In the genomic region with DNA sequence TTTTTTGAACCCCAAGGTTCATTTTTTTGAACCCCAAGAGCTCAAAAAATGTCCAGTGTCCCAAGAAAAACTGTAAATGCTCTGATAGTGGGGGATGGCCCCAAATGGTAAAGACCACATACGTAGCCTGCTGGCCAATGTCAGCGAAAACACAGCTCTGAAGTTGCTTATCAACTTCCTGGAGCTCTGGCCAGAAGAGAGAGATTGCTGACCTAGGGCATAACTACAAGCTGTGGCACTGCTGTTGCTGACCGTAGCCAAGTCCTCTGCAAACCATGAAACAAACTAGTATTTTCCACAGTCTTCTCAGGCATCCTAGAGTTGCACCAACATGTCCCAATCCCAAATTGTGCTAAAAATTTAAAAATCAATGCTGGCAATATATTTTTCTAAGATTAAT, we compare ENCODE assay signal across 1 cellular context.
TF ChIP-seq lines count a peak whose summit lies in the region.

No MANE protein-coding gene starts in this region.

TF ChIP-seq in K562, 482 proteins besides CTCF, POLR2A, EP300 and RAD21 (continued from another document):
- TF ChIP-seq, protein P1, sequence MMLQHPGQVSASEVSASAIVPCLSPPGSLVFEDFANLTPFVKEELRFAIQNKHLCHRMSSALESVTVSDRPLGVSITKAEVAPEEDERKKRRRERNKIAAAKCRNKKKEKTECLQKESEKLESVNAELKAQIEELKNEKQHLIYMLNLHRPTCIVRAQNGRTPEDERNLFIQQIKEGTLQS (IDR thresholded peaks at IDR 0.05), result no peak
- TF ChIP-seq, protein P1 (CRISPR knock-in tag; conservative IDR thresholded peaks at IDR 0.05), result no peak
- TF ChIP-seq, protein P2, sequence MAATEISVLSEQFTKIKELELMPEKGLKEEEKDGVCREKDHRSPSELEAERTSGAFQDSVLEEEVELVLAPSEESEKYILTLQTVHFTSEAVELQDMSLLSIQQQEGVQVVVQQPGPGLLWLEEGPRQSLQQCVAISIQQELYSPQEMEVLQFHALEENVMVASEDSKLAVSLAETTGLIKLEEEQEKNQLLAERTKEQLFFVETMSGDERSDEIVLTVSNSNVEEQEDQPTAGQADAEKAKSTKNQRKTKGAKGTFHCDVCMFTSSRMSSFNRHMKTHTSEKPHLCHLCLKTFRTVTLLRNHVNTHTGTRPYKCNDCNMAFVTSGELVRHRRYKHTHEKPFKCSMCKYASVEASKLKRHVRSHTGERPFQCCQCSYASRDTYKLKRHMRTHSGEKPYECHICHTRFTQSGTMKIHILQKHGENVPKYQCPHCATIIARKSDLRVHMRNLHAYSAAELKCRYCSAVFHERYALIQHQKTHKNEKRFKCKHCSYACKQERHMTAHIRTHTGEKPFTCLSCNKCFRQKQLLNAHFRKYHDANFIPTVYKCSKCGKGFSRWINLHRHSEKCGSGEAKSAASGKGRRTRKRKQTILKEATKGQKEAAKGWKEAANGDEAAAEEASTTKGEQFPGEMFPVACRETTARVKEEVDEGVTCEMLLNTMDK (IDR thresholded peaks at IDR 0.05; ENCODE audit: borderline replicate concordance, insufficient read depth, low read depth, low read length, poor library complexity, severe bottlenecking), result no peak
- TF ChIP-seq ZFPM2 (CRISPR knock-in tag; IDR thresholded peaks at IDR 0.05) (no peak), NCOR1 (IDR thresholded peaks at IDR 0.05) (no peak), ZBTB8A (IDR thresholded peaks at IDR 0.05; ENCODE audit: partially characterized antibody) (no peak), HOMEZ (CRISPR knock-in tag; IDR thresholded peaks at IDR 0.05) (no peak), SMC3 (conservative IDR thresholded peaks at IDR 0.05; ENCODE audit: insufficient read depth, low read depth, low read length) (no peak), DNMT1 (IDR thresholded peaks at IDR 0.05) (no peak), CEBPB (tag; IDR thresholded peaks at IDR 0.05) (no peak), CTBP1 (IDR thresholded peaks at IDR 0.05; ENCODE audit: borderline replicate concordance) (no peak), MTA2 (IDR thresholded peaks at IDR 0.05; ENCODE audit: low read depth) (no peak), SOX6 (IDR thresholded peaks at IDR 0.05) (no peak)
- TF ChIP-seq, protein P3, sequence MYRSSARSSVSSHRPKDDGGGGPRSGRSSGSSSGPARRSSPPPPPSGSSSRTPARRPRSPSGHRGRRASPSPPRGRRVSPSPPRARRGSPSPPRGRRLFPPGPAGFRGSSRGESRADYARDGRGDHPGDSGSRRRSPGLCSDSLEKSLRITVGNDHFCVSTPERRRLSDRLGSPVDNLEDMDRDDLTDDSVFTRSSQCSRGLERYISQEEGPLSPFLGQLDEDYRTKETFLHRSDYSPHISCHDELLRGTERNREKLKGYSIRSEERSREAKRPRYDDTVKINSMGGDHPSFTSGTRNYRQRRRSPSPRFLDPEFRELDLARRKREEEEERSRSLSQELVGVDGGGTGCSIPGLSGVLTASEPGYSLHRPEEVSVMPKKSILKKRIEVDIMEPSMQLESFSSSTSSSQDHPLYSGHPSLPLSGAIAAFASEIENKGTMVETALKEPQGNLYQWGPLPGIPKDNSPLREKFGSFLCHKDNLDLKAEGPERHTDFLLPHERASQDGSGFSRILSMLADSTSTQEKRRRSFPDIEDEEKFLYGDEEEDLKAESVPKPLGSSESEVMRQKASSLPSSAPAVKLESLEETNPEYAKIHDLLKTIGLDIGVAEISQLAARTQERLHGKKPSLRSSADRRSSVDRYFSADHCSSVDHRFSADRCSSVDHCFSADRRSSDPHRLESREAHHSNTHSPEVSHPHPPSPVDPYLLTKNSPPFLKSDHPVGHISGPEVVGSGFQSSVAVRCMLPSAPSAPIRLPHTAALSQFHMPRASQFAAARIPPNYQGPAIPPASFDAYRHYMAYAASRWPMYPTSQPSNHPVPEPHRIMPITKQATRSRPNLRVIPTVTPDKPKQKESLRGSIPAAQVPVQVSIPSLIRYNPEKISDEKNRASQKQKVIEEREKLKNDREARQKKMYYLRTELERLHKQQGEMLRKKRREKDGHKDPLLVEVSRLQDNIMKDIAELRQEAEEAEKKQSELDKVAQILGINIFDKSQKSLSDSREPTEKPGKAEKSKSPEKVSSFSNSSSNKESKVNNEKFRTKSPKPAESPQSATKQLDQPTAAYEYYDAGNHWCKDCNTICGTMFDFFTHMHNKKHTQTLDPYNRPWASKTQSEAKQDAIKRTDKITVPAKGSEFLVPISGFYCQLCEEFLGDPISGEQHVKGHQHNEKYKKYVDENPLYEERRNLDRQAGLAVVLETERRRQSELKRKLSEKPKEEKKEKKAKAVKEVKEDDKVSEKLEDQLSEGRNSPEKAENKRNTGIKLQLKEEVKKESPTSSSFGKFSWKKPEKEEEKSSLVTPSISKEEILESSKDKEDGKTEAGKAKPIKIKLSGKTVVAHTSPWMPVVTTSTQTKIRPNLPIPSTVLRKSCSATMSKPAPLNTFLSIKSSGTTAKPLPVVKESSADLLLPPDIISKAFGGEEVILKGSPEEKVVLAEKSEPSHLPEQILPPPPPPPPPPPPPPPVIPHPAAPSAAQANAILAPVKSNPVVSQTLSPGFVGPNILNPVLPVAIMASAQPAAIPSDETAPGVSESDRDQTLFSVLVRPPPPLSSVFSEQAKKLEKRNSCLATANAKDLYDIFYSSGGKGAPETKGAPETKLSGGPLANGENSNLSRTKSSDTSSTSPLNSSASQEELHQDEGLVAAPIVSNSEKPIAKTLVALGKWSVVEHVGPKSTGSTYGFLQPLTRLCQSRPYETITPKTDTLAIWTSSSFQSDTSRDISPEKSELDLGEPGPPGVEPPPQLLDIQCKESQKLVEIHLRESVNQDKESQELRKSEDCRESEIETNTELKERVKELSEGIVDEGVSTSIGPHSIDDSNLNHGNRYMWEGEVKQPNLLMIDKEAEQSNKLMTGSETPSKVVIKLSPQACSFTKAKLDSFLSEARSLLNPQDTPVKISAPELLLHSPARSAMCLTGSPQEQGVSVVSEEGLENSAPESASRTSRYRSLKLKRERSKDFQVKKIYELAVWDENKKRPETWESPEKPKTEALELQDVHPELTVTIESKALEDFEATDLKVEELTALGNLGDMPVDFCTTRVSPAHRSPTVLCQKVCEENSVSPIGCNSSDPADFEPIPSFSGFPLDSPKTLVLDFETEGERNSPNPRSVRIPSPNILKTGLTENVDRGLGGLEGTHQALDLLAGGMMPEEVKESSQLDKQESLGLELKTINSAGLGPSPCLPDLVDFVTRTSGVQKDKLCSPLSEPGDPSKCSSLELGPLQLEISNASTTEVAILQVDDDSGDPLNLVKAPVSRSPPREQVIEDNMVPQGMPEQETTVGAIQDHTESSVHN (IDR thresholded peaks at IDR 0.05; ENCODE audit: borderline replicate concordance in 1 of 2, low read depth in 1 of 2), result no peak
- TF ChIP-seq, protein P4, sequence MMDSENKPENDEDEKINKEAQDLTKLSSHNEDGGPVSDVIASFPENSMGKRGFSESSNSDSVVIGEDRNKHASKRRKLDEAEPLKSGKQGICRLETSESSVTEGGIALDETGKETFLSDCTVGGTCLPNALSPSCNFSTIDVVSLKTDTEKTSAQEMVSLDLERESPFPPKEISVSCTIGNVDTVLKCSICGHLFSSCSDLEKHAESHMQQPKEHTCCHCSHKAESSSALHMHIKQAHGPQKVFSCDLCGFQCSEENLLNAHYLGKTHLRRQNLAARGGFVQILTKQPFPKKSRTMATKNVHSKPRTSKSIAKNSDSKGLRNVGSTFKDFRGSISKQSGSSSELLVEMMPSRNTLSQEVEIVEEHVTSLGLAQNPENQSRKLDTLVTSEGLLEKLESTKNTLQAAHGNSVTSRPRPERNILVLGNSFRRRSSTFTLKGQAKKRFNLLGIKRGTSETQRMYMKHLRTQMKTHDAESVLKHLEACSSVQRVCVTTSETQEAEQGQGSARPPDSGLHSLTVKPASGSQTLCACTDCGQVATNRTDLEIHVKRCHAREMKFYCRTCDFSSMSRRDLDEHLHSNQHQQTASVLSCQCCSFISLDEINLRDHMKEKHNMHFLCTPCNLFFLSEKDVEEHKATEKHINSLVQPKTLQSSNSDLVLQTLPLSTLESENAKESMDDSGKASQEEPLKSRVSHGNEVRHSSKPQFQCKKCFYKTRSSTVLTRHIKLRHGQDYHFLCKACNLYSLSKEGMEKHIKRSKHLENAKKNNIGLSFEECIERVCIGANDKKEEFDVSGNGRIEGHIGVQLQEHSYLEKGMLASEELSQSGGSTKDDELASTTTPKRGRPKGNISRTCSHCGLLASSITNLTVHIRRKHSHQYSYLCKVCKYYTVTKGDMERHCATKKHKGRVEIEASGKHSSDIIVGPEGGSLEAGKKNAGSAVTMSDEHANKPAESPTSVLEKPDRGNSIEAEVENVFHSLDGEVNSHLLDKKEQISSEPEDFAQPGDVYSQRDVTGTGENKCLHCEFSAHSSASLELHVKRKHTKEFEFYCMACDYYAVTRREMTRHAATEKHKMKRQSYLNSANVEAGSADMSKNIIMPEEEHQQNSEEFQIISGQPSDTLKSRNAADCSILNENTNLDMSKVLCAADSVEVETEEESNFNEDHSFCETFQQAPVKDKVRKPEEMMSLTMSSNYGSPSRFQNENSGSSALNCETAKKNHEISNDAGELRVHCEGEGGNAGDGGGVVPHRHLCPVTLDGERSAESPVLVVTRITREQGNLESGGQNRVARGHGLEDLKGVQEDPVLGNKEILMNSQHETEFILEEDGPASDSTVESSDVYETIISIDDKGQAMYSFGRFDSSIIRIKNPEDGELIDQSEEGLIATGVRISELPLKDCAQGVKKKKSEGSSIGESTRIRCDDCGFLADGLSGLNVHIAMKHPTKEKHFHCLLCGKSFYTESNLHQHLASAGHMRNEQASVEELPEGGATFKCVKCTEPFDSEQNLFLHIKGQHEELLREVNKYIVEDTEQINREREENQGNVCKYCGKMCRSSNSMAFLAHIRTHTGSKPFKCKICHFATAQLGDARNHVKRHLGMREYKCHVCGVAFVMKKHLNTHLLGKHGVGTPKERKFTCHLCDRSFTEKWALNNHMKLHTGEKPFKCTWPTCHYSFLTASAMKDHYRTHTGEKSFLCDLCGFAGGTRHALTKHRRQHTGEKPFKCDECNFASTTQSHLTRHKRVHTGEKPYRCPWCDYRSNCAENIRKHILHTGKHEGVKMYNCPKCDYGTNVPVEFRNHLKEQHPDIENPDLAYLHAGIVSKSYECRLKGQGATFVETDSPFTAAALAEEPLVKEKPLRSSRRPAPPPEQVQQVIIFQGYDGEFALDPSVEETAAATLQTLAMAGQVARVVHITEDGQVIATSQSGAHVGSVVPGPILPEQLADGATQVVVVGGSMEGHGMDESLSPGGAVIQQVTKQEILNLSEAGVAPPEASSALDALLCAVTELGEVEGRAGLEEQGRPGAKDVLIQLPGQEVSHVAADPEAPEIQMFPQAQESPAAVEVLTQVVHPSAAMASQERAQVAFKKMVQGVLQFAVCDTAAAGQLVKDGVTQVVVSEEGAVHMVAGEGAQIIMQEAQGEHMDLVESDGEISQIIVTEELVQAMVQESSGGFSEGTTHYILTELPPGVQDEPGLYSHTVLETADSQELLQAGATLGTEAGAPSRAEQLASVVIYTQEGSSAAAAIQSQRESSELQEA (IDR thresholded peaks at IDR 0.05; ENCODE audit: low read depth), result no peak
